Comparison of ENCODE assay signal across 11 cellular contexts in genomic region chr11:119375629-119376196, GRCh38. TPM values are rescaled to one million over a fixed set of nuclear protein-coding genes. Genes with fewer than 3 reads are reported as not detected.
DNase-seq lines count a peak whose midpoint lies in the region; ATAC-seq and TF ChIP-seq lines count a peak whose summit lies in the region.
"Had no signal": no experiment of that assay in that cellular context is flagged by ENCODE, and none has a peak within 500 bp of the region (broad histone marks: within the 10 kb centered on the region; RNA-seq: fewer than 3 reads in every experiment).

No MANE protein-coding gene starts in this region.

- H3K27ac ChIP-seq in ectodermal cell (ENCODE audit: insufficient read depth, low read depth, low read length, poor library complexity, severe bottlenecking), result peak overlapping the region; percentile 16
- H3K27ac ChIP-seq in thoracic aorta, result peak overlapping the region; percentile 46 to 51
- H3K27ac ChIP-seq in spleen, result peak overlapping the region in 4 of 8 donors; percentile 14 to 54 (median 30)

- no peaks in the 10 kb centered on the region for H3K36me3 Mint-ChIP-seq in osteocyte (ENCODE audit: unreplicated experiment)

- intact Hi-C loops in spleen (cut with DNase I; ENCODE audit: low total_unique reads), result no loop called here

- TF ChIP-seq CTCF in thoracic aorta (IDR thresholded peaks at IDR 0.05) (no peak), osteocyte (IDR thresholded peaks at IDR 0.05) (no peak), spleen (IDR thresholded peaks at IDR 0.05 in 8 of 11, conservative IDR thresholded peaks at IDR 0.05 in 3 of 11) (no peak)

- H3K27me3 ChIP-seq in ectodermal cell (ENCODE audit: control insufficient read depth, insufficient read depth, low read length, poor library complexity, severe bottlenecking) (no peaks in the 10 kb centered on the region), thoracic aorta (replicated peaks; ENCODE audit: insufficient read depth) (no peaks in the 10 kb centered on the region), spleen (replicated peaks in 1 of 7) (peaks cover 0 to 37% (median 0%) of the 10 kb centered on the region in 7 donors)

- no peaks in the 10 kb centered on the region for H3K9me3 Mint-ChIP-seq in osteocyte (ENCODE audit: unreplicated experiment)
- H3K9me3 Mint-ChIP-seq: activated CD4-positive, alpha-beta T cell treated with anti-CD3 and anti-CD28 coated beads, Interleukin-2, amount 10 ng/mL, durations not matched to agents 24 days and 14 days had no signal

- no peak overlapping the region for H3K27ac Mint-ChIP-seq in osteocyte (ENCODE audit: unreplicated experiment)

- H3K27me3 Mint-ChIP-seq in osteocyte (ENCODE audit: unreplicated experiment), result peaks cover 10% of the 10 kb centered on the region

- H3K36me3 ChIP-seq in ectodermal cell (ENCODE audit: control insufficient read depth, insufficient read depth, low read length) (no peaks in the 10 kb centered on the region), thoracic aorta (no peaks in the 10 kb centered on the region), spleen (no peaks in the 10 kb centered on the region)

- H3K4me1 ChIP-seq in ectodermal cell (ENCODE audit: control insufficient read depth, insufficient read depth, low read length) (peaks cover 74% of the 10 kb centered on the region), thoracic aorta (ENCODE audit: control insufficient read depth in 1 of 2, low read depth in 2 of 2) (peaks cover 7 to 23% of the 10 kb centered on the region in 2 donors), spleen (peaks cover 0 to 46% (median 10%) of the 10 kb centered on the region in 6 donors)

- no peak for ATAC-seq in thoracic aorta (ENCODE audit: insufficient number of reproducible peaks, low FRiP score, low read depth)

- DNase-seq in NCI-H446 treated with DMSO at 0.1 percent for 48 hours (lab: John Stamatoyannopoulos, UW), result peak; percentile 84
- peak; percentile 96 for DNase-seq in medulla oblongata (ENCODE audit: extremely low spot score)
- DNase-seq in thoracic aorta (ENCODE audit: low spot score), result peak; percentile 38
- no peak for DNase-seq in NCI-H187 (lab: John Stamatoyannopoulos, UW)
- DNase-seq in osteocyte (ENCODE audit: extremely low spot score, unreplicated experiment), result no peak
- no peak for DNase-seq in spleen
- no peak for DNase-seq in stimulated activated CD4-positive, alpha-beta T cell treated with anti-CD3 and anti-CD28 coated beads, Interleukin-2, amount 100 ng/mL, for 48 hours
- DNase-seq: activated CD4-positive, alpha-beta T cell treated with anti-CD3 and anti-CD28 coated beads, Interleukin-2, amount 10 ng/mL, durations not matched to agents 24 days and 14 days; stimulated activated CD4-positive, alpha-beta T cell treated with anti-CD3 and anti-CD28 coated beads, Interleukin-2, amount 100 ng/mL, for 24 hours had no signal

- 58 to 64% methylated on average over 11 of the region's 11 CpGs for WGBS in ectodermal cell, 2 experiments
- WGBS in spleen, 5 donors, result 63 to 76% (median 66%) methylated on average over 10 to 11 of the region's 11 CpGs

- H3K4me3 Mint-ChIP-seq in osteocyte (ENCODE audit: unreplicated experiment), result no peak overlapping the region
- H3K4me3 Mint-ChIP-seq: activated CD4-positive, alpha-beta T cell treated with anti-CD3 and anti-CD28 coated beads, Interleukin-2, amount 10 ng/mL, durations not matched to agents 24 days and 14 days had no signal

- no peaks in the 10 kb centered on the region for H3K9me3 ChIP-seq in ectodermal cell (ENCODE audit: control insufficient read depth, low read length)
- no peaks in the 10 kb centered on the region for H3K9me3 ChIP-seq in thoracic aorta
- no peaks in the 10 kb centered on the region for H3K9me3 ChIP-seq in spleen

- no peak for TF ChIP-seq POLR2A in spleen (IDR thresholded peaks at IDR 0.05)

- peaks cover 3% of the 10 kb centered on the region for H3K4me1 Mint-ChIP-seq in osteocyte (ENCODE audit: unreplicated experiment)
- H3K4me1 Mint-ChIP-seq: activated CD4-positive, alpha-beta T cell treated with anti-CD3 and anti-CD28 coated beads, Interleukin-2, amount 10 ng/mL, durations not matched to agents 24 days and 14 days had no signal

- H3K4me3 ChIP-seq in ectodermal cell (ENCODE audit: insufficient read depth, low read depth, low read length) (no peak overlapping the region), thoracic aorta (peak overlapping the region; percentile 21), spleen (no peak overlapping the region)

RNA-seq across cellular contexts. Expression of gene USP2, which starts 5.8 kb away (rescaled TPM):
- polyA plus RNA-seq in ectodermal cell (2013, experiment 1 of 4), result 6.7 TPM
- polyA plus RNA-seq in ectodermal cell (2013, experiment 2 of 4), result 7.9 TPM
- polyA plus RNA-seq in ectodermal cell (2013, experiment 3 of 4), result 5.2 TPM
- polyA plus RNA-seq in ectodermal cell (2013, experiment 4 of 4), result 4.1 TPM
- total RNA-seq in thoracic aorta (1 to 10 TPM in 1 of 2 donors, under 1 TPM in 1; 0.68 to 2.1 TPM), osteocyte (0.11 and 0.24 TPM in 2 replicates), spleen (under 1 TPM; 0.28 to 0.88 (median 0.60) TPM)
- polyA plus RNA-seq in spleen, result under 1 TPM; 0.15 to 0.58 (median 0.27) TPM

RNA-seq across cellular contexts. Expression of gene MFRP, which starts 29.2 kb away (rescaled TPM):
- not detected for polyA plus RNA-seq in ectodermal cell (2013, experiment 1 of 4)
- 0.05 TPM for polyA plus RNA-seq in ectodermal cell (2013, experiment 2 of 4)
- not detected for polyA plus RNA-seq in ectodermal cell (2013, experiment 3 of 4)
- polyA plus RNA-seq in ectodermal cell (2013, experiment 4 of 4), result not detected
- total RNA-seq in thoracic aorta (under 1 TPM in 1 of 2 donors, not detected in 1; 0.27 TPM), osteocyte (not detected in 2 replicates), spleen (under 1 TPM in 1 of 7 donors, not detected in 6; 0.16 TPM)
- polyA plus RNA-seq in spleen, result under 1 TPM; 0.02 to 0.03 (median 0.02) TPM
- total RNA-seq: activated CD4-positive, alpha-beta T cell treated with anti-CD3 and anti-CD28 coated beads, Interleukin-2, amount 10 ng/mL, durations not matched to agents 24 days and 14 days; frontal cortex had no signal

RNA-seq across cellular contexts. Expression of gene C1QTNF5, which starts 35.0 kb away (rescaled TPM):
- 3.1 TPM for polyA plus RNA-seq in ectodermal cell (2013, experiment 1 of 4)
- polyA plus RNA-seq in ectodermal cell (2013, experiment 2 of 4), result 3.4 TPM
- polyA plus RNA-seq in ectodermal cell (2013, experiment 3 of 4), result 4.5 TPM
- 6.6 TPM for polyA plus RNA-seq in ectodermal cell (2013, experiment 4 of 4)
- total RNA-seq in thoracic aorta (10 to 100 TPM; 53.2 to 98.2 TPM), osteocyte (8.4 and 9.3 TPM in 2 replicates), spleen (10 to 100 TPM; 21.3 to 55.0 (median 35.8) TPM)
- 10 to 100 TPM; 10.3 to 29.0 (median 20.2) TPM for polyA plus RNA-seq in spleen
- total RNA-seq: activated CD4-positive, alpha-beta T cell treated with anti-CD3 and anti-CD28 coated beads, Interleukin-2, amount 10 ng/mL, durations not matched to agents 24 days and 14 days had no signal

RNA-seq across cellular contexts. Expression of gene RNF26, which starts 41.4 kb away (rescaled TPM):
- polyA plus RNA-seq in ectodermal cell (2013, experiment 1 of 4), result 66.9 TPM
- polyA plus RNA-seq in ectodermal cell (2013, experiment 2 of 4), result 67.5 TPM
- polyA plus RNA-seq in ectodermal cell (2013, experiment 3 of 4), result 65.3 TPM
- 71.5 TPM for polyA plus RNA-seq in ectodermal cell (2013, experiment 4 of 4)
- total RNA-seq in thoracic aorta (10 to 100 TPM; 11.0 to 12.1 TPM), osteocyte (28.9 and 30.2 TPM in 2 replicates), spleen (10 to 100 TPM; 13.6 to 18.2 (median 16.5) TPM)
- polyA plus RNA-seq in spleen, result 10 to 100 TPM in 2 of 3 donors, 1 to 10 TPM in 1; 8.6 to 13.2 (median 10.0) TPM

RNA-seq across cellular contexts. Expression of gene THY1, which starts 47.3 kb away (rescaled TPM):
- polyA plus RNA-seq in ectodermal cell (2013, experiment 1 of 4), result 87.0 TPM
- polyA plus RNA-seq in ectodermal cell (2013, experiment 2 of 4), result 89.0 TPM
- polyA plus RNA-seq in ectodermal cell (2013, experiment 3 of 4), result 73.9 TPM
- polyA plus RNA-seq in ectodermal cell (2013, experiment 4 of 4), result 82.9 TPM
- total RNA-seq in thoracic aorta (10 to 100 TPM; 12.0 to 15.4 TPM), osteocyte (11.3 and 14.0 TPM in 2 replicates), spleen (10 to 100 TPM in 6 of 7 donors, 1 to 10 TPM in 1; 7.1 to 29.4 (median 16.9) TPM)
- 10 to 100 TPM in 1 of 3 donors, 1 to 10 TPM in 2; 6.1 to 11.7 (median 7.7) TPM for polyA plus RNA-seq in spleen

Comparison
In these comparisons a context has a peak if more than half of its experiments do, and no peak if none do; other contexts are left out.
1. DNase-seq: peak in NCI-H446 treated with DMSO at 0.1 percent for 48 hours (single experiment), medulla oblongata (single experiment) and thoracic aorta (single experiment); none in NCI-H187 (0 of 2), osteocyte (single experiment), spleen (single experiment) and stimulated activated CD4-positive, alpha-beta T cell treated with anti-CD3 and anti-CD28 coated beads, Interleukin-2, amount 100 ng/mL, for 48 hours (0 of 2).